3 cellular contexts compared by ENCODE assay signal in the genomic region with DNA sequence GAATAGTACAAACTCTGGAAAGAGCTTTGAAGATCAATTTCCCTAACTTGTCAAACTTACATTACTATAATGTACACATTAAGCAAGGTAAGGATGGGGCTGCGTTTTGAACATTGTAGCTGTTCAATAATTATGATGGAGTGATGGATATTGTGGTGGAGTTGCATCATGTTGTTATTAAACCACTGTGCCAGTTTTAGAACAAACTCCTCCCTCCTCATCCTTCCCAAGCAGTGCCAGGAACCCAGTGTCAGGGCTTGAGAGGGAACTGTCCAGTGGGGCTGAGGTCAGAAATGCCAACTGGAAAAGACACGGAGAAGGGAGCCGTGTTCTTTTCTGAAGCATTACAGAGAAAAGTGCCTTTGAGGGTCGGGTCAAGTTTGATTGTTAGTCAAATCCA.
TF ChIP-seq lines count a peak whose summit lies in the region.

No MANE protein-coding gene starts in this region.

TF ChIP-seq in SK-N-SH, 30 proteins besides CTCF, POLR2A, EP300 and RAD21:
- TF ChIP-seq, protein P1, sequence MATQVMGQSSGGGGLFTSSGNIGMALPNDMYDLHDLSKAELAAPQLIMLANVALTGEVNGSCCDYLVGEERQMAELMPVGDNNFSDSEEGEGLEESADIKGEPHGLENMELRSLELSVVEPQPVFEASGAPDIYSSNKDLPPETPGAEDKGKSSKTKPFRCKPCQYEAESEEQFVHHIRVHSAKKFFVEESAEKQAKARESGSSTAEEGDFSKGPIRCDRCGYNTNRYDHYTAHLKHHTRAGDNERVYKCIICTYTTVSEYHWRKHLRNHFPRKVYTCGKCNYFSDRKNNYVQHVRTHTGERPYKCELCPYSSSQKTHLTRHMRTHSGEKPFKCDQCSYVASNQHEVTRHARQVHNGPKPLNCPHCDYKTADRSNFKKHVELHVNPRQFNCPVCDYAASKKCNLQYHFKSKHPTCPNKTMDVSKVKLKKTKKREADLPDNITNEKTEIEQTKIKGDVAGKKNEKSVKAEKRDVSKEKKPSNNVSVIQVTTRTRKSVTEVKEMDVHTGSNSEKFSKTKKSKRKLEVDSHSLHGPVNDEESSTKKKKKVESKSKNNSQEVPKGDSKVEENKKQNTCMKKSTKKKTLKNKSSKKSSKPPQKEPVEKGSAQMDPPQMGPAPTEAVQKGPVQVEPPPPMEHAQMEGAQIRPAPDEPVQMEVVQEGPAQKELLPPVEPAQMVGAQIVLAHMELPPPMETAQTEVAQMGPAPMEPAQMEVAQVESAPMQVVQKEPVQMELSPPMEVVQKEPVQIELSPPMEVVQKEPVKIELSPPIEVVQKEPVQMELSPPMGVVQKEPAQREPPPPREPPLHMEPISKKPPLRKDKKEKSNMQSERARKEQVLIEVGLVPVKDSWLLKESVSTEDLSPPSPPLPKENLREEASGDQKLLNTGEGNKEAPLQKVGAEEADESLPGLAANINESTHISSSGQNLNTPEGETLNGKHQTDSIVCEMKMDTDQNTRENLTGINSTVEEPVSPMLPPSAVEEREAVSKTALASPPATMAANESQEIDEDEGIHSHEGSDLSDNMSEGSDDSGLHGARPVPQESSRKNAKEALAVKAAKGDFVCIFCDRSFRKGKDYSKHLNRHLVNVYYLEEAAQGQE (IDR thresholded peaks at IDR 0.05; ENCODE audit: low read depth, low read length): peak; percentile 51; the same call in 1 of the 2 replicates
- TF ChIP-seq ELF1 (IDR thresholded peaks at IDR 0.05): no peak

TF ChIP-seq in SK-N-SH treated with all-trans-retinoic acid at 6 μM for 48 hours, 23 proteins besides CTCF, POLR2A, EP300 and RAD21 (continued from another document):
- TF ChIP-seq, protein P2, sequence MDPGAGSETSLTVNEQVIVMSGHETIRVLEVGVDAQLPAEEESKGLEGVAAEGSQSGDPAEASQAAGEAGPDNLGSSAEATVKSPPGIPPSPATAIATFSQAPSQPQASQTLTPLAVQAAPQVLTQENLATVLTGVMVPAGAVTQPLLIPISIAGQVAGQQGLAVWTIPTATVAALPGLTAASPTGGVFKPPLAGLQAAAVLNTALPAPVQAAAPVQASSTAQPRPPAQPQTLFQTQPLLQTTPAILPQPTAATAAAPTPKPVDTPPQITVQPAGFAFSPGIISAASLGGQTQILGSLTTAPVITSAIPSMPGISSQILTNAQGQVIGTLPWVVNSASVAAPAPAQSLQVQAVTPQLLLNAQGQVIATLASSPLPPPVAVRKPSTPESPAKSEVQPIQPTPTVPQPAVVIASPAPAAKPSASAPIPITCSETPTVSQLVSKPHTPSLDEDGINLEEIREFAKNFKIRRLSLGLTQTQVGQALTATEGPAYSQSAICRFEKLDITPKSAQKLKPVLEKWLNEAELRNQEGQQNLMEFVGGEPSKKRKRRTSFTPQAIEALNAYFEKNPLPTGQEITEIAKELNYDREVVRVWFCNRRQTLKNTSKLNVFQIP (CRISPR knock-in tag; IDR thresholded peaks at IDR 0.05; ENCODE audit: borderline replicate concordance, low read depth): no peak
- no peak for TF ChIP-seq ESRRG (CRISPR knock-in tag; IDR thresholded peaks at IDR 0.05)
- TF ChIP-seq BACH2 (CRISPR knock-in tag; IDR thresholded peaks at IDR 0.05; ENCODE audit: borderline replicate concordance): no peak
- TF ChIP-seq CSDC2 (CRISPR knock-in tag; IDR thresholded peaks at IDR 0.05): no peak
- no peak for TF ChIP-seq ISL1 (CRISPR knock-in tag; IDR thresholded peaks at IDR 0.05)
- TF ChIP-seq PPARA (CRISPR knock-in tag; IDR thresholded peaks at IDR 0.05; ENCODE audit: borderline replicate concordance): no peak
- no peak for TF ChIP-seq TOX (CRISPR knock-in tag; IDR thresholded peaks at IDR 0.05; ENCODE audit: borderline replicate concordance)
- no peak for TF ChIP-seq ZC3H10 (CRISPR knock-in tag; IDR thresholded peaks at IDR 0.05)
- no peak for TF ChIP-seq OSR1 (CRISPR knock-in tag; IDR thresholded peaks at IDR 0.05)
- TF ChIP-seq, protein P3, sequence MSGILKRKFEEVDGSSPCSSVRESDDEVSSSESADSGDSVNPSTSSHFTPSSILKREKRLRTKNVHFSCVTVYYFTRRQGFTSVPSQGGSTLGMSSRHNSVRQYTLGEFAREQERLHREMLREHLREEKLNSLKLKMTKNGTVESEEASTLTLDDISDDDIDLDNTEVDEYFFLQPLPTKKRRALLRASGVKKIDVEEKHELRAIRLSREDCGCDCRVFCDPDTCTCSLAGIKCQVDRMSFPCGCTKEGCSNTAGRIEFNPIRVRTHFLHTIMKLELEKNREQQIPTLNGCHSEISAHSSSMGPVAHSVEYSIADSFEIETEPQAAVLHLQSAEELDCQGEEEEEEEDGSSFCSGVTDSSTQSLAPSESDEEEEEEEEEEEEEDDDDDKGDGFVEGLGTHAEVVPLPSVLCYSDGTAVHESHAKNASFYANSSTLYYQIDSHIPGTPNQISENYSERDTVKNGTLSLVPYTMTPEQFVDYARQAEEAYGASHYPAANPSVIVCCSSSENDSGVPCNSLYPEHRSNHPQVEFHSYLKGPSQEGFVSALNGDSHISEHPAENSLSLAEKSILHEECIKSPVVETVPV (CRISPR knock-in tag; IDR thresholded peaks at IDR 0.05): no peak
- TF ChIP-seq ZNF565 (CRISPR knock-in tag; conservative IDR thresholded peaks at IDR 0.05; ENCODE audit: low read depth): no peak
- no peak for TF ChIP-seq ZNF70 (CRISPR knock-in tag; IDR thresholded peaks at IDR 0.05)
- no peak for TF ChIP-seq ZFP3 (CRISPR knock-in tag; IDR thresholded peaks at IDR 0.05)
- TF ChIP-seq, protein P4, sequence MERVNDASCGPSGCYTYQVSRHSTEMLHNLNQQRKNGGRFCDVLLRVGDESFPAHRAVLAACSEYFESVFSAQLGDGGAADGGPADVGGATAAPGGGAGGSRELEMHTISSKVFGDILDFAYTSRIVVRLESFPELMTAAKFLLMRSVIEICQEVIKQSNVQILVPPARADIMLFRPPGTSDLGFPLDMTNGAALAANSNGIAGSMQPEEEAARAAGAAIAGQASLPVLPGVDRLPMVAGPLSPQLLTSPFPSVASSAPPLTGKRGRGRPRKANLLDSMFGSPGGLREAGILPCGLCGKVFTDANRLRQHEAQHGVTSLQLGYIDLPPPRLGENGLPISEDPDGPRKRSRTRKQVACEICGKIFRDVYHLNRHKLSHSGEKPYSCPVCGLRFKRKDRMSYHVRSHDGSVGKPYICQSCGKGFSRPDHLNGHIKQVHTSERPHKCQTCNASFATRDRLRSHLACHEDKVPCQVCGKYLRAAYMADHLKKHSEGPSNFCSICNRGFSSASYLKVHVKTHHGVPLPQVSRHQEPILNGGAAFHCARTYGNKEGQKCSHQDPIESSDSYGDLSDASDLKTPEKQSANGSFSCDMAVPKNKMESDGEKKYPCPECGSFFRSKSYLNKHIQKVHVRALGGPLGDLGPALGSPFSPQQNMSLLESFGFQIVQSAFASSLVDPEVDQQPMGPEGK (CRISPR knock-in tag; IDR thresholded peaks at IDR 0.05; ENCODE audit: borderline replicate concordance): no peak

TF ChIP-seq in K562, 482 proteins besides CTCF, POLR2A, EP300 and RAD21 (continued from another document):
- TF ChIP-seq ILF3 (IDR thresholded peaks at IDR 0.05; ENCODE audit: borderline replicate concordance) (no peak), ZNF316 (IDR thresholded peaks at IDR 0.05) (no peak), PTBP1 (IDR thresholded peaks at IDR 0.05; ENCODE audit: low read depth, low read length) (no peak)
- TF ChIP-seq, protein P5, sequence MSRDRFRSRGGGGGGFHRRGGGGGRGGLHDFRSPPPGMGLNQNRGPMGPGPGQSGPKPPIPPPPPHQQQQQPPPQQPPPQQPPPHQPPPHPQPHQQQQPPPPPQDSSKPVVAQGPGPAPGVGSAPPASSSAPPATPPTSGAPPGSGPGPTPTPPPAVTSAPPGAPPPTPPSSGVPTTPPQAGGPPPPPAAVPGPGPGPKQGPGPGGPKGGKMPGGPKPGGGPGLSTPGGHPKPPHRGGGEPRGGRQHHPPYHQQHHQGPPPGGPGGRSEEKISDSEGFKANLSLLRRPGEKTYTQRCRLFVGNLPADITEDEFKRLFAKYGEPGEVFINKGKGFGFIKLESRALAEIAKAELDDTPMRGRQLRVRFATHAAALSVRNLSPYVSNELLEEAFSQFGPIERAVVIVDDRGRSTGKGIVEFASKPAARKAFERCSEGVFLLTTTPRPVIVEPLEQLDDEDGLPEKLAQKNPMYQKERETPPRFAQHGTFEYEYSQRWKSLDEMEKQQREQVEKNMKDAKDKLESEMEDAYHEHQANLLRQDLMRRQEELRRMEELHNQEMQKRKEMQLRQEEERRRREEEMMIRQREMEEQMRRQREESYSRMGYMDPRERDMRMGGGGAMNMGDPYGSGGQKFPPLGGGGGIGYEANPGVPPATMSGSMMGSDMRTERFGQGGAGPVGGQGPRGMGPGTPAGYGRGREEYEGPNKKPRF (IDR thresholded peaks at IDR 0.05; ENCODE audit: low read depth, low read length): no peak
